Comparison of ENCODE assay signal across 1 cellular context in genomic region chr12:31104220-31104619, GRCh38.
A peak's percentile ranks its signal among the peaks of the same experiment; 100 is the strongest.
TF ChIP-seq lines count a peak whose summit lies in the region.
"Not testable (repeated sequence)": the region's sequence is repeated elsewhere in the genome, so short reads cannot be mapped to it uniquely, and the experiment has no call there.

No MANE protein-coding gene starts in this region.

TF ChIP-seq in HepG2, 621 proteins besides CTCF, POLR2A, EP300 and RAD21:
- peak; percentile 53; the same call in 1 of the 2 replicates for TF ChIP-seq LCORL (IDR thresholded peaks at IDR 0.05)
- not testable (repeated sequence) for TF ChIP-seq LCORL (CRISPR knock-in tag; IDR thresholded peaks at IDR 0.05)
